Comparison of ENCODE assay signal across 1 cellular context in genomic region chr5:69368458-69369368, GRCh38.
TF ChIP-seq lines count a peak whose summit lies in the region.

No MANE protein-coding gene starts in this region.

TF ChIP-seq in HepG2, 621 proteins besides CTCF, POLR2A, EP300 and RAD21 (continued from another document):
- TF ChIP-seq ZNF318 (CRISPR knock-in tag; IDR thresholded peaks at IDR 0.05): no peak
